Comparison of ENCODE assay signal across 22 cellular contexts in the genomic region with DNA sequence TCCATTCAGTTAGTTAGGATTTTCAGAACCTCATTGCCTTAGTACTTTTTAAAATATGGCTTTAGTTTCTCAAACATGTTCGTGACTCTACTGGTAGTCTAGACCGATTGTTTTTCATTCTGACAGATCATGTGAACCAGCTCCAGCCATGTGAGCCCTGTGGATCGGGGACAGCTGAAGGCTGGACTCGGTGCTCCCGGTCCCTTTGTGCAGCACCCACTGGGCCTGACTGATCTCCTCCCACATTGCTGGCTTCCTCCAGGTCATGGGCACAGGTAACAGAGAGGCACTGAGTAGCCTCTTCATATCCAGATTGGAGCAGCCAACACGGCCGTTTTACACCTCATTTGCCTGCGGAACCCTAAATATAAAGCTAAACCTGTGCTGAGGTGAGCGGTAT. TPM values are rescaled to one million over a fixed set of nuclear protein-coding genes. Genes with fewer than 3 reads are reported as not detected.
DNase-seq lines count a peak whose midpoint lies in the region; ATAC-seq and TF ChIP-seq lines count a peak whose summit lies in the region.
"Had no signal": no experiment of that assay in that cellular context is flagged by ENCODE, and none has a peak within 500 bp of the region (broad histone marks: within the 10 kb centered on the region; RNA-seq: fewer than 3 reads in every experiment).

No MANE protein-coding gene starts in this region.

- H3K9me3 ChIP-seq in cardiac muscle cell (ENCODE audit: low read depth) = no peaks in the 10 kb centered on the region
- H3K9me3 ChIP-seq: A549; BLaER1 treated with 17β-estradiol and CSF1 and Interleukin-3, amounts not matched to agents 10 nM and 100 nM had no signal

- DNase-seq in cardiac muscle cell (ENCODE audit: low read depth in 1 of 2, low spot score in 1 of 2) (no peak), left cardiac atrium (no peak), left colon (no peak), amygdala (lab: John Stamatoyannopoulos, UW) (no peak), SW480 (ENCODE audit: low spot score) (no peak)
- DNase-seq in activated T-helper 1 cell treated with anti-CD3 and anti-CD28 coated beads, Interleukin-12 subunit alpha, Interleukin-12 subunit beta, Interleukin-2, Interleukin-4 antibody, amounts not matched to agents 30 ng/mL and 10 ng/mL and 1 ng/mL, durations not matched to agents 14 hours and 24 hours and 36 hours (ENCODE audit: low spot score) = no peak
- DNase-seq: CD8-positive, alpha-beta memory T cell; DMS79; H7; HFFc6; Kasumi-1; MM.1S; NCI-H1092; NCI-H1436 treated with DMSO at 0.1 percent for 48 hours; NCI-H2029; NCI-H345; NCI-H524 treated with DMSO at 0.1 percent for 48 hours had no signal

- peaks cover 69% of the 10 kb centered on the region for H3K36me3 ChIP-seq in cardiac muscle cell

- no peaks in the 10 kb centered on the region for H3K4me1 Mint-ChIP-seq in activated T-helper 1 cell treated with anti-CD3 and anti-CD28 coated beads, Interleukin-12 subunit alpha, Interleukin-12 subunit beta, Interleukin-2, Interleukin-4 antibody, amounts not matched to agents 30 ng/mL and 10 ng/mL and 1 ng/mL, durations not matched to agents 14 hours and 24 hours and 36 hours (ENCODE audit: low read depth)

- H3K36me3 Mint-ChIP-seq in activated T-helper 1 cell treated with anti-CD3 and anti-CD28 coated beads, Interleukin-12 subunit alpha, Interleukin-12 subunit beta, Interleukin-2, Interleukin-4 antibody, amounts not matched to agents 30 ng/mL and 10 ng/mL and 1 ng/mL, durations not matched to agents 14 hours and 24 hours and 36 hours (ENCODE audit: low read depth) = peaks cover 39% of the 10 kb centered on the region

- H3K27me3 ChIP-seq in cardiac muscle cell = no peaks in the 10 kb centered on the region
- H3K27me3 ChIP-seq: BLaER1 treated with 17β-estradiol and CSF1 and Interleukin-3, amounts not matched to agents 10 nM and 100 nM had no signal

- H3K27me3 Mint-ChIP-seq in activated T-helper 1 cell treated with anti-CD3 and anti-CD28 coated beads, Interleukin-12 subunit alpha, Interleukin-12 subunit beta, Interleukin-2, Interleukin-4 antibody, amounts not matched to agents 30 ng/mL and 10 ng/mL and 1 ng/mL, durations not matched to agents 14 hours and 24 hours and 36 hours (ENCODE audit: insufficient read depth) = no peaks in the 10 kb centered on the region
- H3K27me3 Mint-ChIP-seq: CD8-positive, alpha-beta memory T cell; IgD-negative memory B cell had no signal

- ATAC-seq in left cardiac atrium (no peak), left colon (peak; percentile 8), GM19023 (IDR thresholded peaks at IDR 0.05; ENCODE audit: unreplicated experiment) (no peak), HG02798 (IDR thresholded peaks at IDR 0.05; ENCODE audit: poor library complexity, unreplicated experiment) (no peak)

- no peaks in the 10 kb centered on the region for H3K9me3 Mint-ChIP-seq in activated T-helper 1 cell treated with anti-CD3 and anti-CD28 coated beads, Interleukin-12 subunit alpha, Interleukin-12 subunit beta, Interleukin-2, Interleukin-4 antibody, amounts not matched to agents 30 ng/mL and 10 ng/mL and 1 ng/mL, durations not matched to agents 14 hours and 24 hours and 36 hours
- H3K9me3 Mint-ChIP-seq: HFFc6, IgD-negative memory B cell had no signal

- H3K4me3 Mint-ChIP-seq in activated T-helper 1 cell treated with anti-CD3 and anti-CD28 coated beads, Interleukin-12 subunit alpha, Interleukin-12 subunit beta, Interleukin-2, Interleukin-4 antibody, amounts not matched to agents 30 ng/mL and 10 ng/mL and 1 ng/mL, durations not matched to agents 14 hours and 24 hours and 36 hours = no peak overlapping the region
- H3K4me3 Mint-ChIP-seq: CD8-positive, alpha-beta memory T cell; HFFc6; IgD-negative memory B cell had no signal

- H3K4me1 ChIP-seq in cardiac muscle cell (ENCODE audit: low read depth) = no peaks in the 10 kb centered on the region
- H3K4me1 ChIP-seq: A549 had no signal

- no peak for TF ChIP-seq CTCF in cardiac muscle cell (IDR thresholded peaks at IDR 0.05; ENCODE audit: low read depth, low read length)

- H3K27ac ChIP-seq in cardiac muscle cell = peak overlapping the region; percentile 62
- H3K27ac ChIP-seq: A549; BLaER1 treated with 17β-estradiol and CSF1 and Interleukin-3, amounts not matched to agents 10 nM and 100 nM had no signal

- H3K4me3 ChIP-seq in cardiac muscle cell = no peak overlapping the region
- H3K4me3 ChIP-seq: A549; BLaER1 treated with 17β-estradiol and CSF1 and Interleukin-3, amounts not matched to agents 10 nM and 100 nM had no signal

- H3K27ac Mint-ChIP-seq in activated T-helper 1 cell treated with anti-CD3 and anti-CD28 coated beads, Interleukin-12 subunit alpha, Interleukin-12 subunit beta, Interleukin-2, Interleukin-4 antibody, amounts not matched to agents 30 ng/mL and 10 ng/mL and 1 ng/mL, durations not matched to agents 14 hours and 24 hours and 36 hours = peak overlapping the region; percentile 11
- H3K27ac Mint-ChIP-seq: HFFc6, IgD-negative memory B cell had no signal

- intact Hi-C loops in left cardiac atrium (cut with DNase I) = no loop called here
- intact Hi-C loops in activated T-helper 1 cell treated with anti-CD3 and anti-CD28 coated beads, Interleukin-12 subunit alpha, Interleukin-12 subunit beta, Interleukin-2, Interleukin-4 antibody, amounts not matched to agents 30 ng/mL and 10 ng/mL and 1 ng/mL, durations not matched to agents 14 hours and 24 hours and 36 hours (cut with micrococcal nuclease) = loop anchor here (2.0 kb wide), 1 partner anchor 30 kb away; a partner anchor contains a TSS
- intact Hi-C loops in left colon (cut with DNase I, micrococcal nuclease) = no loop called here

RNA-seq across cellular contexts. Expression of a gene that starts 30.5 kb away (rescaled TPM):
- total RNA-seq in cardiac muscle cell = 49.8 and 80.7 TPM in 2 replicates
- polyA plus RNA-seq in cardiac muscle cell = 58.0 and 64.2 TPM in 2 replicates
- total RNA-seq in left cardiac atrium = 10 to 100 TPM; 23.7 to 35.6 TPM
- total RNA-seq in activated T-helper 1 cell treated with anti-CD3 and anti-CD28 coated beads, Interleukin-12 subunit alpha, Interleukin-12 subunit beta, Interleukin-2, Interleukin-4 antibody, amounts not matched to agents 30 ng/mL and 10 ng/mL and 1 ng/mL, durations not matched to agents 14 hours and 24 hours and 36 hours = 71.2 and 76.2 TPM in 2 replicates
- total RNA-seq in left colon = 10 to 100 TPM; 78.8 to 82.7 TPM
